1 cellular context compared by ENCODE assay signal in genomic region chr4:123699823-123700822, GRCh38.
TF ChIP-seq lines count a peak whose summit lies in the region.

No MANE protein-coding gene starts in this region.

TF ChIP-seq in H1, 55 proteins besides CTCF, POLR2A, EP300 and RAD21 (continued from another document):
- TF ChIP-seq CHD7 (IDR thresholded peaks at IDR 0.05; ENCODE audit: insufficient replicate concordance, low read length) (no peak), GABPA (IDR thresholded peaks at IDR 0.05; ENCODE audit: borderline replicate concordance, insufficient read depth, low read length) (no peak), RNF2 (IDR thresholded peaks at IDR 0.05; ENCODE audit: borderline replicate concordance, low read depth, low read length, missing control alignments, poor library complexity, severe bottlenecking) (no peak), BACH1 (IDR thresholded peaks at IDR 0.05; ENCODE audit: low read length) (no peak), RXRA (IDR thresholded peaks at IDR 0.05; ENCODE audit: insufficient read depth, low read depth, low read length) (no peak), HDAC2 (IDR thresholded peaks at IDR 0.05; ENCODE audit: borderline replicate concordance in 1 of 2, low read depth in 2 of 2, low read length in 2 of 2) (no peak), TAF7 (optimal IDR thresholded peaks at IDR 0.05; ENCODE audit: borderline replicate concordance, low read depth, low read length) (no peak)
